In genomic region chr11:70381872-70382842, GRCh38 we compare ENCODE assay signal across 11 cellular contexts. TPM values are rescaled to one million over a fixed set of nuclear protein-coding genes. Genes with fewer than 3 reads are reported as not detected.
DNase-seq lines count a peak whose midpoint lies in the region; ATAC-seq, FAIRE-seq and TF ChIP-seq lines count a peak whose summit lies in the region.
"Had no signal": no experiment of that assay in that cellular context is flagged by ENCODE, and none has a peak within 500 bp of the region (broad histone marks: within the 10 kb centered on the region; RNA-seq: fewer than 3 reads in every experiment).

No MANE protein-coding gene starts in this region.

- TF ChIP-seq CTCF in HepG2 (CRISPR knock-in tag; IDR thresholded peaks at IDR 0.05) (no peak), right lobe of liver (IDR thresholded peaks at IDR 0.05) (no peak), ovary (IDR thresholded peaks at IDR 0.05) (no peak)

- TF ChIP-seq POLR2A in HepG2 (IDR thresholded peaks at IDR 0.05; ENCODE audit: insufficient read depth in 1 of 2, low read depth in 2 of 2, low read length in 2 of 2) (no peak), right lobe of liver (IDR thresholded peaks at IDR 0.05) (no peak), ovary (IDR thresholded peaks at IDR 0.05) (no peak)

- peaks cover 3% of the 10 kb centered on the region; the same call in 1 of the 2 replicates for H4K20me1 ChIP-seq in HepG2 (ENCODE audit: insufficient read depth, low read length)

- H3K4me1 Mint-ChIP-seq in activated CD4-positive, alpha-beta memory T cell treated with anti-CD3 and anti-CD28 coated beads for 36 hours (ENCODE audit: low read depth), result no peaks in the 10 kb centered on the region

- DNase-seq in HepG2 (ENCODE audit: low spot score), result no peak
- no peak for DNase-seq in right lobe of liver
- peak in 10 of 61 donors; percentile 12 to 63 (median 28) for DNase-seq in caudate nucleus (lab: John Stamatoyannopoulos, UW)
- peak; percentile 55 for DNase-seq in mesenteric fat pad (ENCODE audit: low spot score)
- DNase-seq in activated CD4-positive, alpha-beta memory T cell treated with anti-CD3 and anti-CD28 coated beads for 36 hours, result no peak
- DNase-seq in OCI-M2 (lab: John Stamatoyannopoulos, UW; ENCODE audit: unreplicated experiment), result no peak
- DNase-seq in ovary, result no peak
- DNase-seq in COLO668 (lab: John Stamatoyannopoulos, UW; ENCODE audit: unreplicated experiment), result no peak
- DNase-seq: activated T-cell treated with anti-CD3 and anti-CD28 coated beads, Interleukin-2, amount 50 U/mL, for 72 hours; C1 segment of cervical spinal cord; NCI-H2081 had no signal

- CTCF ChIA-PET in HepG2 (lab: Yijun Ruan, JAX; ENCODE audit: low intra/inter-chr PET ratio, low total read pairs), result no interaction called here
- CTCF ChIA-PET in activated CD4-positive, alpha-beta memory T cell treated with anti-CD3 and anti-CD28 coated beads for 36 hours (lab: Charles Lee), result no interaction called here

- intact Hi-C loops in HepG2 (cut with micrococcal nuclease; ENCODE audit: unreplicated experiment), result no loop called here
- intact Hi-C loops in right lobe of liver (cut with DNase I), result no loop called here
- intact Hi-C loops in activated CD4-positive, alpha-beta memory T cell treated with anti-CD3 and anti-CD28 coated beads for 36 hours (cut with micrococcal nuclease), result no loop called here
- intact Hi-C loops in ovary (cut with DNase I), result no loop called here

- no peaks in the 10 kb centered on the region for H3K27me3 Mint-ChIP-seq in activated CD4-positive, alpha-beta memory T cell treated with anti-CD3 and anti-CD28 coated beads for 36 hours

- H3K9me3 ChIP-seq in HepG2 (ENCODE audit: low read length) (no peaks in the 10 kb centered on the region), right lobe of liver (no peaks in the 10 kb centered on the region), ovary (no peaks in the 10 kb centered on the region)

- H3K27ac ChIP-seq in HepG2 (ENCODE audit: extremely low read length, insufficient read depth, low read length) (no peak overlapping the region), right lobe of liver (no peak overlapping the region), caudate nucleus (ENCODE audit: low read depth, low read length) (peak overlapping the region; percentile 91), ovary (peak overlapping the region in 1 of 2 donors; percentile 48)

- no peak overlapping the region for H3K4me3 ChIP-seq in HepG2 (replicated peaks in 1 of 3; ENCODE audit: insufficient read depth in 1 of 3, low read depth in 2 of 3, low read length in 3 of 3)
- H3K4me3 ChIP-seq in right lobe of liver, result no peak overlapping the region
- no peak overlapping the region for H3K4me3 ChIP-seq in ovary

- 94% methylated on average over 12 of the region's 15 CpGs for WGBS in HepG2 (ENCODE audit: low lambda C conversion rate)
- 72% methylated on average over 3 of the region's 15 CpGs for WGBS in right lobe of liver (ENCODE audit: insufficient coverage, low coverage, low lambda C conversion rate, missing lambda C conversion rate)
- 45 to 46% (median 46%) methylated on average over 15 of the region's 15 CpGs for WGBS in ovary, 3 donors

- H3K36me3 ChIP-seq in HepG2 (replicated peaks in 1 of 2; ENCODE audit: control insufficient read depth in 1 of 2, insufficient read depth in 2 of 2, low read length in 2 of 2) (peaks cover 16 to 61% of the 10 kb centered on the region in 2 experiments), right lobe of liver (peaks cover 0 to 41% (median 9%) of the 10 kb centered on the region in 4 donors), ovary (no peaks in the 10 kb centered on the region)

- ATAC-seq in HepG2, result peak; percentile 69
- ATAC-seq in right lobe of liver, result no peak
- ATAC-seq: activated T-cell treated with anti-CD3 and anti-CD28 coated beads, Interleukin-2, amount 50 U/mL, for 72 hours had no signal

- TF ChIP-seq EP300 in HepG2 (IDR thresholded peaks at IDR 0.05; ENCODE audit: low read depth in 2 of 2, low read length in 2 of 2) (no peak), HepG2 (CRISPR knock-in tag; IDR thresholded peaks at IDR 0.05; ENCODE audit: borderline replicate concordance) (no peak), ovary (IDR thresholded peaks at IDR 0.05) (no peak)

- no peak for FAIRE-seq in HepG2 (lab: Jason Lieb, UNC)

- peaks cover 29% of the 10 kb centered on the region for H3K36me3 Mint-ChIP-seq in activated CD4-positive, alpha-beta memory T cell treated with anti-CD3 and anti-CD28 coated beads for 36 hours

- no peak overlapping the region for H3K27ac Mint-ChIP-seq in activated CD4-positive, alpha-beta memory T cell treated with anti-CD3 and anti-CD28 coated beads for 36 hours

- TF ChIP-seq RAD21 in HepG2 (CRISPR knock-in tag; IDR thresholded peaks at IDR 0.05), result no peak

- H3K4me2 ChIP-seq in HepG2 (ENCODE audit: low read depth, low read length), result no peak overlapping the region

- no peak overlapping the region for H3K4me3 Mint-ChIP-seq in activated CD4-positive, alpha-beta memory T cell treated with anti-CD3 and anti-CD28 coated beads for 36 hours
- H3K4me3 Mint-ChIP-seq: activated T-cell treated with anti-CD3 and anti-CD28 coated beads, Interleukin-2, amount 50 U/mL, for 72 hours had no signal

- POLR2A ChIA-PET in HepG2 (lab: Yijun Ruan, JAX), result no interaction called here
- POLR2A ChIA-PET in activated CD4-positive, alpha-beta memory T cell treated with anti-CD3 and anti-CD28 coated beads for 36 hours (lab: Charles Lee), result no interaction called here

- H3K9me3 Mint-ChIP-seq in activated CD4-positive, alpha-beta memory T cell treated with anti-CD3 and anti-CD28 coated beads for 36 hours, result no peaks in the 10 kb centered on the region
- H3K9me3 Mint-ChIP-seq: activated T-cell treated with anti-CD3 and anti-CD28 coated beads, Interleukin-2, amount 50 U/mL, for 72 hours had no signal

- in situ Hi-C loops in HepG2 (cut with HindIII; ENCODE audit: extremely low pct_ligation_motif_present, low pct_unique_long_range_greater_than_20kb), result no loop called here

- H3K4me1 ChIP-seq in HepG2 (ENCODE audit: insufficient read depth, low read length) (no peaks in the 10 kb centered on the region), right lobe of liver (no peaks in the 10 kb centered on the region), ovary (ENCODE audit: insufficient read depth) (peaks cover 3% of the 10 kb centered on the region)

- no TSS peak for BruUV-seq in HepG2 (replicated peaks; lab: Mats Ljungman, UMichigan)

- no peaks in the 10 kb centered on the region for H3K79me2 ChIP-seq in HepG2 (ENCODE audit: insufficient read depth, low read length)

- H3K9ac ChIP-seq in HepG2 (ENCODE audit: insufficient read depth, low read depth, low read length), result no peak overlapping the region

- no peaks in the 10 kb centered on the region for H3K27me3 ChIP-seq in HepG2 (ENCODE audit: control insufficient read depth in 1 of 2, insufficient read depth in 2 of 2, low read length in 2 of 2)
- no peaks in the 10 kb centered on the region for H3K27me3 ChIP-seq in right lobe of liver
- H3K27me3 ChIP-seq in ovary, result no peaks in the 10 kb centered on the region

- H2AFZ ChIP-seq in HepG2 (ENCODE audit: low read length), result no peak overlapping the region

TF ChIP-seq in HepG2, 621 proteins besides CTCF, POLR2A, EP300 and RAD21 (continues in another document):
- TF ChIP-seq, protein P1, sequence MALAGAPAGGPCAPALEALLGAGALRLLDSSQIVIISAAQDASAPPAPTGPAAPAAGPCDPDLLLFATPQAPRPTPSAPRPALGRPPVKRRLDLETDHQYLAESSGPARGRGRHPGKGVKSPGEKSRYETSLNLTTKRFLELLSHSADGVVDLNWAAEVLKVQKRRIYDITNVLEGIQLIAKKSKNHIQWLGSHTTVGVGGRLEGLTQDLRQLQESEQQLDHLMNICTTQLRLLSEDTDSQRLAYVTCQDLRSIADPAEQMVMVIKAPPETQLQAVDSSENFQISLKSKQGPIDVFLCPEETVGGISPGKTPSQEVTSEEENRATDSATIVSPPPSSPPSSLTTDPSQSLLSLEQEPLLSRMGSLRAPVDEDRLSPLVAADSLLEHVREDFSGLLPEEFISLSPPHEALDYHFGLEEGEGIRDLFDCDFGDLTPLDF (CRISPR knock-in tag; IDR thresholded peaks at IDR 0.05), result no peak
- TF ChIP-seq MAFK (conservative IDR thresholded peaks at IDR 0.05 in 1 of 2, IDR thresholded peaks at IDR 0.05 in 1 of 2; ENCODE audit: low read length in 2 of 2), result peak; percentile 78 to 90; a peak in 3 of 4 replicates

RNA-seq across cellular contexts. Expression of gene CTTN, which starts 16.2 kb away (rescaled TPM):
- total RNA-seq in HepG2 (2016; rRNA removed; fragmentation: Illumina TruSeq; extraction: Trizol), result 83.4 and 114 TPM in 2 replicates
- total RNA-seq in HepG2 (2016; cell fraction: cytosol; rRNA removed; fragmentation: Illumina TruSeq; extraction: Trizol; ENCODE audit: low read depth), result 24.8 and 25.9 TPM in 2 replicates
- 73.1 and 116 TPM in 2 replicates for total RNA-seq in HepG2 (2016; cell fraction: insoluble cytoplasmic fraction; rRNA removed; fragmentation: Illumina TruSeq; extraction: Trizol)
- total RNA-seq in HepG2 (2016; cell fraction: membrane; rRNA removed; fragmentation: Illumina TruSeq; extraction: Trizol), result 32.0 and 33.7 TPM in 2 replicates
- 137 and 150 TPM in 2 replicates for total RNA-seq in HepG2 (2016; cell fraction: nucleus; rRNA removed; fragmentation: Illumina TruSeq; extraction: Trizol)
- polyA plus RNA-seq in HepG2 (2011; rRNA removed), result 84.4 and 113 TPM in 2 replicates
- polyA plus RNA-seq in HepG2 (2011; cell fraction: cytosol; rRNA removed), result 33.9 and 36.5 TPM in 2 replicates
- polyA plus RNA-seq in HepG2 (2011; cell fraction: nucleus; rRNA removed), result 750 and 779 TPM in 2 replicates
- 108 and 143 TPM in 2 replicates for polyA plus RNA-seq in HepG2 (2012)
- polyA plus RNA-seq in HepG2 (2016; cell fraction: cytosol; fragmentation: Illumina TruSeq; extraction: Trizol; ENCODE audit: low read depth), result 12.3 and 19.6 TPM in 2 replicates
- polyA plus RNA-seq in HepG2 (2016; cell fraction: insoluble cytoplasmic fraction; fragmentation: Illumina TruSeq; extraction: Trizol; ENCODE audit: low read depth), result 66.5 and 76.4 TPM in 2 replicates
- polyA plus RNA-seq in HepG2 (2016; cell fraction: membrane; fragmentation: Illumina TruSeq; extraction: Trizol; ENCODE audit: low read depth), result 13.0 and 13.5 TPM in 2 replicates
- polyA plus RNA-seq in HepG2 (2016; cell fraction: nucleus; fragmentation: Illumina TruSeq; extraction: Trizol; ENCODE audit: insufficient read depth, low read depth), result 282 and 310 TPM in 2 replicates
- 87.3 and 152 TPM in 2 replicates for polyA minus RNA-seq in HepG2 (2011; rRNA and poly(A)+ RNA removed; ENCODE audit: low replicate concordance)
- polyA minus RNA-seq in HepG2 (2011; cell fraction: cytosol; rRNA and poly(A)+ RNA removed), result 29.2 and 32.4 TPM in 2 replicates
- polyA minus RNA-seq in HepG2 (2011; cell fraction: nucleus; rRNA and poly(A)+ RNA removed), result 286 and 330 TPM in 2 replicates
- total RNA-seq in right lobe of liver, result 10 to 100 TPM; 63.6 to 90.8 (median 78.5) TPM
- 232 TPM for total RNA-seq in mesenteric fat pad
- total RNA-seq in activated CD4-positive, alpha-beta memory T cell treated with anti-CD3 and anti-CD28 coated beads for 36 hours, result 10 to 100 TPM; 49.6 to 52.6 TPM
- 100 to 1,000 TPM; 197 to 321 (median 207) TPM for total RNA-seq in ovary
- polyA plus RNA-seq in ovary, result 100 to 1,000 TPM; 129 to 131 TPM
